In genomic region chr16:47967374-47967773, GRCh38 we compare ENCODE assay signal across 27 cellular contexts.
"Had no signal": no experiment of that assay in that cellular context is flagged by ENCODE, and none has a peak within 500 bp of the region (broad histone marks: within the 10 kb centered on the region; RNA-seq: fewer than 3 reads in every experiment).

No MANE protein-coding gene starts in this region.

- H3K36me3 ChIP-seq: colonic mucosa, esophagus muscularis mucosa, esophagus squamous epithelium, gastrocnemius medialis, gastroesophageal sphincter, heart left ventricle, heart right ventricle had no signal

- DNase-seq: colonic mucosa; cortex of kidney; dermis blood vessel endothelial cell; dorsolateral prefrontal cortex; effector CD4-positive, alpha-beta T cell; effector CD8-positive, alpha-beta T cell; effector memory CD4-positive, alpha-beta T cell; effector memory CD8-positive, alpha-beta T cell; erythroblast; esophagus squamous epithelium; foreskin fibroblast; foreskin keratinocyte; foreskin melanocyte; gastrocnemius medialis; glutamatergic neuron; head of caudate nucleus; heart left ventricle; heart right ventricle had no signal

- H3K27ac ChIP-seq: colonic mucosa, coronary artery, dorsolateral prefrontal cortex, epithelial cell of prostate, esophagus muscularis mucosa, esophagus squamous epithelium, foreskin keratinocyte, gastrocnemius medialis, gastroesophageal sphincter, heart left ventricle, heart right ventricle had no signal

- H3K4me1 ChIP-seq: colonic mucosa, esophagus muscularis mucosa, esophagus squamous epithelium, gastrocnemius medialis, gastroesophageal sphincter, heart left ventricle, heart right ventricle had no signal

- H3K9me3 ChIP-seq: colonic mucosa, esophagus muscularis mucosa, esophagus squamous epithelium, gastrocnemius medialis, gastroesophageal sphincter, heart left ventricle, heart right ventricle had no signal

- H3K4me3 ChIP-seq: colonic mucosa, coronary artery, dorsolateral prefrontal cortex, esophagus muscularis mucosa, esophagus squamous epithelium, gastrocnemius medialis, gastroesophageal sphincter, heart left ventricle, heart right ventricle had no signal

- H3K27me3 ChIP-seq: colonic mucosa, dorsolateral prefrontal cortex, esophagus muscularis mucosa, esophagus squamous epithelium, gastrocnemius medialis, heart left ventricle had no signal

- ATAC-seq: effector memory CD8-positive, alpha-beta T cell; esophagus mucosa; foreskin keratinocyte; gastrocnemius medialis; gastroesophageal sphincter; heart left ventricle; heart right ventricle had no signal

- FAIRE-seq: colon, endometrium, endothelial cell of umbilical vein, frontal cortex had no signal
